23 cellular contexts compared by ENCODE assay signal in genomic region chr20:34792687-34793363, GRCh38. TPM values are rescaled to one million over a fixed set of nuclear protein-coding genes. Genes with fewer than 3 reads are reported as not detected.
DNase-seq lines count a peak whose midpoint lies in the region; ATAC-seq and TF ChIP-seq lines count a peak whose summit lies in the region.
"Had no signal": no experiment of that assay in that cellular context is flagged by ENCODE, and none has a peak within 500 bp of the region (broad histone marks: within the 10 kb centered on the region; RNA-seq: fewer than 3 reads in every experiment).

No MANE protein-coding gene starts in this region.

- H3K27me3 Mint-ChIP-seq in CD4-positive, alpha-beta memory T cell: no peaks in the 10 kb centered on the region
- H3K27me3 Mint-ChIP-seq in endodermal cell (ENCODE audit: insufficient read depth): no peaks in the 10 kb centered on the region
- H3K27me3 Mint-ChIP-seq: CD8-positive, alpha-beta memory T cell; IgD-negative memory B cell had no signal

- no peak overlapping the region for H3K27ac ChIP-seq in CD4-positive, alpha-beta memory T cell (ENCODE audit: low read depth, low read length)
- H3K27ac ChIP-seq in KMS-11: no peak overlapping the region
- H3K27ac ChIP-seq in endodermal cell (ENCODE audit: low read depth, low read length): no peak overlapping the region
- H3K27ac ChIP-seq in smooth muscle cell (ENCODE audit: low read depth): peak overlapping the region; percentile 65
- H3K27ac ChIP-seq in left lung: no peak overlapping the region
- H3K27ac ChIP-seq: HL-60 had no signal

- no peak overlapping the region for H3K4me3 Mint-ChIP-seq in CD4-positive, alpha-beta memory T cell
- no peak overlapping the region for H3K4me3 Mint-ChIP-seq in endodermal cell
- H3K4me3 Mint-ChIP-seq: CD8-positive, alpha-beta memory T cell; IgD-negative memory B cell had no signal

- TF ChIP-seq CTCF in KMS-11 (conservative IDR thresholded peaks at IDR 0.05; ENCODE audit: low read depth, low read length) (no peak), endodermal cell (conservative IDR thresholded peaks at IDR 0.05) (no peak), smooth muscle cell (IDR thresholded peaks at IDR 0.05; ENCODE audit: borderline replicate concordance, insufficient read depth, poor library complexity, severe bottlenecking) (no peak), left lung (IDR thresholded peaks at IDR 0.05) (no peak)

- no peaks in the 10 kb centered on the region for H3K9me3 Mint-ChIP-seq in CD4-positive, alpha-beta memory T cell
- no peaks in the 10 kb centered on the region for H3K9me3 Mint-ChIP-seq in endodermal cell
- H3K9me3 Mint-ChIP-seq: CD8-positive, alpha-beta memory T cell; IgD-negative memory B cell had no signal

- WGBS in endodermal cell (ENCODE audit: insufficient coverage in 1 of 2, insufficient read length in 1 of 2), 2 experiments: 87 to 100% methylated on average over 3 to 4 of the region's 4 CpGs
- WGBS in smooth muscle cell (ENCODE audit: low lambda C conversion rate): 93% methylated on average over 4 of the region's 4 CpGs

- H3K27ac Mint-ChIP-seq in CD4-positive, alpha-beta memory T cell: peak overlapping the region in 4 of 7 donors; percentile 15 to 70 (median 48)
- H3K27ac Mint-ChIP-seq in endodermal cell: peak overlapping the region; percentile 32

- H4K20me1 ChIP-seq in KMS-11 (ENCODE audit: insufficient read depth) (no peaks in the 10 kb centered on the region; the same call in 1 of the 2 replicates), smooth muscle cell (ENCODE audit: low read depth) (peaks cover 96% of the 10 kb centered on the region)

- H3K9ac ChIP-seq in KMS-11 (no peak overlapping the region), endodermal cell (ENCODE audit: extremely low read depth, low read length, poor library complexity, severe bottlenecking) (no peak overlapping the region), smooth muscle cell (ENCODE audit: low read depth) (no peak overlapping the region)

- H3K4me3 ChIP-seq in CD4-positive, alpha-beta memory T cell (ENCODE audit: low read length in 2 of 2): no peak overlapping the region
- H3K4me3 ChIP-seq in KMS-11 (IDR thresholded peaks at IDR 0.05; ENCODE audit: insufficient read depth, low read depth, low read length): no peak overlapping the region
- H3K4me3 ChIP-seq in endodermal cell (ENCODE audit: low read length): no peak overlapping the region
- H3K4me3 ChIP-seq in smooth muscle cell: no peak overlapping the region
- H3K4me3 ChIP-seq in left lung: no peak overlapping the region
- H3K4me3 ChIP-seq: GM23248 had no signal

- no peaks in the 10 kb centered on the region for H3K4me1 ChIP-seq in CD4-positive, alpha-beta memory T cell (ENCODE audit: insufficient read depth, low read length)
- H3K4me1 ChIP-seq in KMS-11 (ENCODE audit: low read depth, poor library complexity, severe bottlenecking) (peaks cover 47% of the 10 kb centered on the region), endodermal cell (ENCODE audit: control insufficient read depth, insufficient read depth, low read length) (peaks cover 6% of the 10 kb centered on the region), smooth muscle cell (ENCODE audit: low read depth) (peaks cover 11% of the 10 kb centered on the region), left lung (peaks cover 10 to 45% of the 10 kb centered on the region in 2 donors)

- H3K36me3 ChIP-seq in CD4-positive, alpha-beta memory T cell (ENCODE audit: insufficient read depth, low read length): peaks cover 10% of the 10 kb centered on the region
- H3K36me3 ChIP-seq in KMS-11 (ENCODE audit: insufficient read depth): no peaks in the 10 kb centered on the region; the same call in 1 of the 2 replicates
- peaks cover 4% of the 10 kb centered on the region for H3K36me3 ChIP-seq in endodermal cell (ENCODE audit: control insufficient read depth, insufficient read depth, low read length)
- H3K36me3 ChIP-seq in smooth muscle cell (ENCODE audit: low read depth): no peaks in the 10 kb centered on the region
- peaks cover 0 to 37% of the 10 kb centered on the region in 2 donors for H3K36me3 ChIP-seq in left lung

- H3K4me2 ChIP-seq in KMS-11 (peak overlapping the region; percentile 56; the same call in 1 of the 2 replicates), smooth muscle cell (no peak overlapping the region)

- H3K27me3 ChIP-seq in CD4-positive, alpha-beta memory T cell (ENCODE audit: insufficient read depth, low read length): no peaks in the 10 kb centered on the region
- H3K27me3 ChIP-seq in KMS-11 (ENCODE audit: insufficient read depth, low read depth) (no peaks in the 10 kb centered on the region), endodermal cell (ENCODE audit: control insufficient read depth, insufficient read depth, low read length, poor library complexity, severe bottlenecking) (no peaks in the 10 kb centered on the region), smooth muscle cell (ENCODE audit: low read depth) (no peaks in the 10 kb centered on the region), left lung (no peaks in the 10 kb centered on the region)

- CTCF ChIA-PET in CD4-positive, alpha-beta memory T cell (lab: Charles Lee; ENCODE audit: partially characterized antibody): interaction anchor here (0.8 kb wide), 1 partner anchor 823 kb away, joined by 3 read pairs; no protein-coding TSS in a partner anchor

- H3K36me3 Mint-ChIP-seq in CD4-positive, alpha-beta memory T cell: peaks cover 3 to 16% of the 10 kb centered on the region in 2 donors
- peaks cover 18% of the 10 kb centered on the region for H3K36me3 Mint-ChIP-seq in endodermal cell (ENCODE audit: low read depth)

- no peak overlapping the region for H2AFZ ChIP-seq in KMS-11 (ENCODE audit: low read depth)
- H2AFZ ChIP-seq in smooth muscle cell (ENCODE audit: low read depth): no peak overlapping the region
- H2AFZ ChIP-seq: GM23248 had no signal

- no peaks in the 10 kb centered on the region for H3F3A ChIP-seq in smooth muscle cell (ENCODE audit: low read depth)

- POLR2A ChIA-PET in CD4-positive, alpha-beta memory T cell (lab: Charles Lee; ENCODE audit: partially characterized antibody): no interaction called here

- ATAC-seq in left lung: no peak
- ATAC-seq: PC-3, SK-N-SH treated with all-trans-retinoic acid at 6 μM for 48 hours had no signal

- H3K9me3 ChIP-seq in CD4-positive, alpha-beta memory T cell (ENCODE audit: control insufficient read depth in 1 of 2, low read length in 2 of 2): no peaks in the 10 kb centered on the region
- H3K9me3 ChIP-seq in endodermal cell (ENCODE audit: control insufficient read depth, low read length) (no peaks in the 10 kb centered on the region), smooth muscle cell (replicated peaks; ENCODE audit: low read depth) (no peaks in the 10 kb centered on the region), left lung (no peaks in the 10 kb centered on the region)

- H3K79me2 ChIP-seq in KMS-11 (ENCODE audit: insufficient read depth, low read depth) (peaks cover 34% of the 10 kb centered on the region; the same call in 1 of the 2 replicates), smooth muscle cell (ENCODE audit: low read depth) (peaks cover 69% of the 10 kb centered on the region)

- no peak for DNase-seq in CD4-positive, alpha-beta memory T cell
- DNase-seq in endodermal cell (no peak), smooth muscle cell (lab: John Stamatoyannopoulos, UW; ENCODE audit: unreplicated experiment) (no peak), DMS 273 treated with DMSO at 0.1 percent for 48 hours (lab: John Stamatoyannopoulos, UW) (no peak), left lung (no peak), COR-L47 (lab: John Stamatoyannopoulos, UW) (no peak)
- DNase-seq: C1 segment of cervical spinal cord; Calu3; CD8-positive, alpha-beta memory T cell; GM23248; H7; NCI-H1092 treated with DMSO at 0.1 percent for 48 hours; NCI-H1436; NCI-H187 treated with DMSO at 0.1 percent for 48 hours; NCI-H446; NCI-H524 treated with DMSO at 0.1 percent for 48 hours; NCI-H774; NK-92 treated with Interleukin-12 subunit alpha and Interleukin-12 subunit beta, amount 100 ng/mL, for 24 hours; PC-3 had no signal

- H3K4me1 Mint-ChIP-seq in CD4-positive, alpha-beta memory T cell: peaks cover 15 to 25% (median 16%) of the 10 kb centered on the region in 4 donors
- H3K4me1 Mint-ChIP-seq in endodermal cell: peaks cover 14% of the 10 kb centered on the region

- intact Hi-C loops in CD4-positive, alpha-beta memory T cell (cut with micrococcal nuclease): no loop called here
- intact Hi-C loops in left lung (cut with DNase I): no loop called here

RNA-seq across cellular contexts. Expression of gene NCOA6, which starts 32.6 kb away (rescaled TPM):
- total RNA-seq in CD4-positive, alpha-beta memory T cell: 10 to 100 TPM; 29.5 to 29.9 TPM
- 10 to 100 TPM in 1 of 2 donors, under 1 TPM in 1; 0.60 to 12.9 TPM for polyA plus RNA-seq in CD4-positive, alpha-beta memory T cell
- total RNA-seq in endodermal cell (10 to 100 TPM; 27.1 to 37.4 TPM), smooth muscle cell (12.4 and 15.6 TPM in 2 replicates), left lung (10 to 100 TPM; 26.0 to 28.7 TPM)
- 34.9 TPM for polyA plus RNA-seq in endodermal cell (2013, experiment 1 of 2)
- 38.0 TPM for polyA plus RNA-seq in endodermal cell (2013, experiment 2 of 2)
- polyA plus RNA-seq in smooth muscle cell: 19.0 and 26.7 TPM in 2 replicates
